32 cellular contexts compared by ENCODE assay signal in the genomic region with DNA sequence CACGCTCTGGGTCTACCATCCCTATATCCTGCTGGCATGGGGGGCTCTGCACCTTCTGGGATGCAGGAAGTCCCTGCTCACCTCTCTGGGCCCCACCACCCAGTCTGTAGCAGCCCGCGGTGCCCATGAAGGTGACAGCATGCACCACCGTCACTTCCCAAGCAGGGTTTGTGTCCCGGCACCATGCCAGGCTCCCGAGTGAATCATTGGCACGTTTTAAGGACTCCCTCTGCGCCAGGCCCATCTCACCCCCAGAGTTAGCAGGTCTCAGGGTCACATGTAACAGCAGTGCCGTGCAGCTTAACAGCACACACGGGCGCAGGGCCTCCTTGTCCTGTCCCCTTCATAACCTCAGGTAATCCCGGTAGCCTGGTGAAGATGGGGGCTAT. TPM values are rescaled to one million over a fixed set of nuclear protein-coding genes. Genes with fewer than 3 reads are reported as not detected.
"Had no signal": no experiment of that assay in that cellular context is flagged by ENCODE, and none has a peak within 500 bp of the region (broad histone marks: within the 10 kb centered on the region; RNA-seq: fewer than 3 reads in every experiment).

No MANE protein-coding gene starts in this region.

- ATAC-seq: activated CD8-positive, alpha-beta memory T cell treated with anti-CD3 and anti-CD28 coated beads, Interleukin-2, amount 10 ng/mL, durations not matched to agents 7 days and 5 days; activated naive CD8-positive, alpha-beta T cell treated with anti-CD3 and anti-CD28 coated beads, Interleukin-2, amount 50 U/mL, for 24 hours had no signal

- H3K4me1 ChIP-seq: ascending aorta, SJCRH30 had no signal

- H2AFZ ChIP-seq: PC-9 had no signal

- FAIRE-seq: RCC 7860 had no signal

- H3K9ac ChIP-seq: KMS-11 had no signal

- H3K4me3 ChIP-seq: ascending aorta, cardiac muscle cell, PC-9, SJCRH30, SK-N-MC had no signal

- H3K27ac ChIP-seq: ascending aorta, cardiac muscle cell, KMS-11, PC-9, SJCRH30, SK-N-MC, WERI-Rb-1 had no signal

- DNase-seq: activated CD4-positive, alpha-beta memory T cell treated with anti-CD3 and anti-CD28 coated beads, Interleukin-2, amount 10 ng/mL, durations not matched to agents 7 days and 5 days; activated CD4-positive, alpha-beta T cell treated with anti-CD3 and anti-CD28 coated beads for 1 hour; activated CD4-positive, alpha-beta T cell treated with anti-CD3 and anti-CD28 coated beads for 48 hours; activated CD4-positive, CD25-positive, alpha-beta regulatory T cell; activated CD8-positive, alpha-beta memory T cell treated with anti-CD3 and anti-CD28 coated beads for 24 hours; activated CD8-positive, alpha-beta memory T cell treated with anti-CD3 and anti-CD28 coated beads, Interleukin-2, amount 10 ng/mL, durations not matched to agents 7 days and 5 days; activated CD8-positive, alpha-beta memory T cell treated with anti-CD3 and anti-CD28 coated beads, Interleukin-2, amount 50 U/mL, for 48 hours; activated effector memory CD4-positive, alpha-beta T cell treated with Interleukin-2 at 50 U/mL for 16 hours; activated naive CD4-positive, alpha-beta T cell treated with anti-CD3 and anti-CD28 coated beads, Interleukin-2, amount 10 ng/mL, durations not matched to agents 7 days and 5 days; activated naive CD8-positive, alpha-beta T cell treated with anti-CD3 and anti-CD28 coated beads, Interleukin-2, amount 50 U/mL, for 24 hours; activated T-cell treated with anti-CD3 and anti-CD28 coated beads, Interleukin-2, amount 50 U/mL, for 48 hours; amniotic stem cell; MM.1S; MV-4-11; NCI-H1092; NCI-H1436 treated with DMSO at 0.1 percent for 48 hours; NCI-H1694 treated with DMSO at 0.1 percent for 48 hours; NCI-H2029; NCI-H345; NCI-H524 treated with DMSO at 0.1 percent for 48 hours; PC-9; SHP77; SJCRH30; T1000; WERI-Rb-1 had no signal

- H3K4me2 ChIP-seq: KMS-11, PC-9 had no signal

- H3K27me3 ChIP-seq: ascending aorta, cardiac muscle cell, SJCRH30 had no signal

- H3K9me3 ChIP-seq: ascending aorta, SJCRH30 had no signal

RNA-seq across cellular contexts. Expression of gene HPD, which starts 34.9 kb away (rescaled TPM):
- total RNA-seq: activated CD4-positive, alpha-beta memory T cell treated with anti-CD3 and anti-CD28 coated beads, Interleukin-2, amount 10 ng/mL, durations not matched to agents 7 days and 5 days; activated CD8-positive, alpha-beta memory T cell treated with anti-CD3 and anti-CD28 coated beads, Interleukin-2, amount 10 ng/mL, durations not matched to agents 7 days and 5 days; cardiac muscle cell; SJCRH30; T-helper 1 cell treated with Interleukin-12 subunit alpha and Interleukin-12 subunit beta and Interleukin-4 antibody, amounts not matched to agents 30 ng/mL and 1 ng/mL, for 36 hours; T-helper 2 cell treated with Interferon-gamma antibody and Interleukin-4, amounts not matched to agents 100 ng/mL and 5 ng/mL, for 36 hours had no signal
- polyA plus RNA-seq: cardiac muscle cell had no signal
